Comparison of ENCODE assay signal across 8 cellular contexts in genomic region chr3:197298341-197298857, GRCh38. TPM values are rescaled to one million over a fixed set of nuclear protein-coding genes. Genes with fewer than 3 reads are reported as not detected.
DNase-seq lines count a peak whose midpoint lies in the region; ATAC-seq and TF ChIP-seq lines count a peak whose summit lies in the region.

Gene DLG1, minus strand, starts transcription at chr3:197298612. Its CDS starts 1,408 bp downstream, at chr3:197297204.

- WGBS in endodermal cell (ENCODE audit: insufficient coverage in 1 of 2, insufficient read length in 1 of 2), 2 experiments = 0% methylated on average over 28 of the region's 28 CpGs; no CpG with 5 or more reads in 1 of the 2 experiments

- no peaks in the 10 kb centered on the region for H3K9me3 ChIP-seq in endodermal cell (ENCODE audit: control insufficient read depth, low read length)

- ATAC-seq in GM21360 (IDR thresholded peaks at IDR 0.05; ENCODE audit: unreplicated experiment) = peak; percentile 44

- H3K36me3 Mint-ChIP-seq in endodermal cell (ENCODE audit: low read depth) = peaks cover 22% of the 10 kb centered on the region

- peaks cover 41% of the 10 kb centered on the region for H3K27me3 Mint-ChIP-seq in endodermal cell (ENCODE audit: insufficient read depth)

- peak within 1 kb of the TSS; percentile 94 for H3K27ac Mint-ChIP-seq in endodermal cell

- H3K4me3 ChIP-seq in endodermal cell (ENCODE audit: low read length) = peak within 1 kb of the TSS; percentile 90

- TF ChIP-seq CTCF in endodermal cell (conservative IDR thresholded peaks at IDR 0.05) = no peak

- no peaks in the 10 kb centered on the region for H3K4me1 ChIP-seq in endodermal cell (ENCODE audit: control insufficient read depth, insufficient read depth, low read length)

- peaks cover 28% of the 10 kb centered on the region for H3K36me3 ChIP-seq in endodermal cell (ENCODE audit: control insufficient read depth, insufficient read depth, low read length)

- peak within 1 kb of the TSS; percentile 87 for H3K27ac ChIP-seq in endodermal cell (ENCODE audit: low read depth, low read length)

- peaks cover 15% of the 10 kb centered on the region for H3K4me1 Mint-ChIP-seq in endodermal cell

- peak within 1 kb of the TSS; percentile 84 for H3K9ac ChIP-seq in endodermal cell (ENCODE audit: extremely low read depth, low read length, poor library complexity, severe bottlenecking)

- DNase-seq in COLO668 (lab: John Stamatoyannopoulos, UW; ENCODE audit: unreplicated experiment) (peak; percentile 79), HT1080 (ENCODE audit: low read depth) (peak; percentile 86), NOMO-1 treated with dmso at 0.1 percent for 144 hours (lab: John Stamatoyannopoulos, UW; ENCODE audit: unreplicated experiment) (peak; percentile 92), endodermal cell (peak; percentile 95), midbrain (lab: John Stamatoyannopoulos, UW) (peak; percentile 76)
- DNase-seq in activated CD8-positive, alpha-beta memory T cell treated with anti-CD3 and anti-CD28 coated beads, Interleukin-2, amount 50 U/mL, for 1 hour (ENCODE audit: extremely low read depth) = peak; percentile 39
- peak; percentile 60 to 72 for DNase-seq in stimulated activated CD8-positive, alpha-beta memory T cell treated with anti-CD3 and anti-CD28 coated beads, Interleukin-2, amount 100 ng/mL, for 1 hour (ENCODE audit: low read depth in 2 of 2)

- H3K4me3 Mint-ChIP-seq in endodermal cell = peak within 1 kb of the TSS; percentile 91

- H3K27me3 ChIP-seq in endodermal cell (ENCODE audit: control insufficient read depth, insufficient read depth, low read length, poor library complexity, severe bottlenecking) = peaks cover 44% of the 10 kb centered on the region

- H3K9me3 Mint-ChIP-seq in endodermal cell = no peaks in the 10 kb centered on the region

RNA-seq across cellular contexts. Expression of gene DLG1, which starts in this region (rescaled TPM):
- 36.3 and 55.2 TPM in 2 replicates for total RNA-seq in HT1080 (2014; rRNA removed; shearing (Covaris generic))
- 86.7 and 110 TPM in 2 replicates for polyA plus RNA-seq in HT1080 (2015; cell fraction: cytosol; rRNA removed)
- polyA plus RNA-seq in HT1080 (2015; cell fraction: nucleus; rRNA removed) = 260 and 294 TPM in 2 replicates
- total RNA-seq in endodermal cell = 10 to 100 TPM; 78.7 to 96.9 TPM
- 68.2 TPM for polyA plus RNA-seq in endodermal cell (2013, experiment 1 of 2)
- 64.7 TPM for polyA plus RNA-seq in endodermal cell (2013, experiment 2 of 2)

Comparison
In these comparisons a context has a peak if more than half of its experiments do, and no peak if none do; other contexts are left out.
1. Peak in every context shown above with its lines: DNase-seq, ATAC-seq, H3K4me3 ChIP-seq and H3K27ac ChIP-seq.
2. DNase-seq: peak in every context shown above with its lines; median percentile 95 in endodermal cell; 92 in NOMO-1 treated with dmso at 0.1 percent for 144 hours; 86 in HT1080; 79 in COLO668; 76 in midbrain; 66 in stimulated activated CD8-positive, alpha-beta memory T cell treated with anti-CD3 and anti-CD28 coated beads, Interleukin-2, amount 100 ng/mL, for 1 hour; 39 in activated CD8-positive, alpha-beta memory T cell treated with anti-CD3 and anti-CD28 coated beads, Interleukin-2, amount 50 U/mL, for 1 hour.